14 cellular contexts compared by ENCODE assay signal in genomic region chr10:77007836-77008235, GRCh38.
DNase-seq lines count a peak whose midpoint lies in the region; ATAC-seq, FAIRE-seq and TF ChIP-seq lines count a peak whose summit lies in the region.
"Had no signal": no experiment of that assay in that cellular context is flagged by ENCODE, and none has a peak within 500 bp of the region (broad histone marks: within the 10 kb centered on the region; RNA-seq: fewer than 3 reads in every experiment).

No MANE protein-coding gene starts in this region.

- no peaks in the 10 kb centered on the region for H3K9me3 ChIP-seq in GM12878 (replicated peaks; ENCODE audit: control insufficient read depth, insufficient read depth, low read length)
- H3K9me3 ChIP-seq in heart right ventricle: peaks cover 0 to 6% (median 0%) of the 10 kb centered on the region in 11 donors
- H3K9me3 ChIP-seq: ovary had no signal

- CTCF ChIA-PET in GM12878 (lab: Yijun Ruan, JAX): interaction anchor here (0.6 to 1.9 kb wide), 7 partner anchors 11 to 1130 kb away, joined by 3 to 12 read pairs (median 3); no protein-coding TSS in a partner anchor

- FAIRE-seq in GM12878 (lab: Jason Lieb, UNC): no peak
- FAIRE-seq in H54 (lab: Jason Lieb, UNC): no peak
- FAIRE-seq: frontal cortex had no signal

- in situ Hi-C loops in GM12878 (cut with MboI): no loop called here

- H3K9ac ChIP-seq in GM12878 (ENCODE audit: control insufficient read depth, insufficient read depth, low read length): no peak overlapping the region

- H4K20me1 ChIP-seq in GM12878 (ENCODE audit: control insufficient read depth, insufficient read depth): no peaks in the 10 kb centered on the region

- H3K36me3 ChIP-seq in GM12878 (ENCODE audit: control insufficient read depth in 2 of 2, insufficient read depth in 2 of 2, low read length in 1 of 2): no peaks in the 10 kb centered on the region
- H3K36me3 ChIP-seq in heart right ventricle: no peaks in the 10 kb centered on the region
- H3K36me3 ChIP-seq: ovary had no signal

- no peaks in the 10 kb centered on the region for H3K4me1 ChIP-seq in GM12878 (ENCODE audit: control insufficient read depth, insufficient read depth, low read length)
- H3K4me1 ChIP-seq in heart right ventricle: peaks cover 0 to 19% (median 8%) of the 10 kb centered on the region in 9 donors

- RAD21 ChIA-PET in GM12878 (lab: Charles Lee; ENCODE audit: unreplicated experiment): interaction anchor here (1.2 to 1.9 kb wide), 3 partner anchors 20 to 31 kb away, joined by 4 to 6 read pairs (median 5); no protein-coding TSS in a partner anchor

- WGBS in GM12878 (ENCODE audit: insufficient coverage, insufficient replicate concordance, low lambda C conversion rate, missing lambda C conversion rate): 3% methylated on average over 5 of the region's 5 CpGs
- WGBS in heart right ventricle, 2 donors: 72 to 83% methylated on average over 5 of the region's 5 CpGs

- TF ChIP-seq CTCF in GM12878 (IDR thresholded peaks at IDR 0.05 in 2 of 3, conservative IDR thresholded peaks at IDR 0.05 in 1 of 3; ENCODE audit: control insufficient read depth in 2 of 3, extremely low read depth in 1 of 3, insufficient read depth in 1 of 3, low read depth in 3 of 3, low read length in 3 of 3) (no peak), dorsolateral prefrontal cortex (IDR thresholded peaks at IDR 0.05 in 54 of 56, conservative IDR thresholded peaks at IDR 0.05 in 2 of 56; ENCODE audit: low read depth in 1 of 56, partially characterized antibody in 56 of 56) (no peak), heart right ventricle (IDR thresholded peaks at IDR 0.05) (no peak)

- no peak for DNase-seq in GM12878 (ENCODE audit: low read depth, low spot score)
- DNase-seq in dorsolateral prefrontal cortex: no peak
- no peak for DNase-seq in heart right ventricle
- no peak for DNase-seq in activated CD4-positive, alpha-beta T cell treated with anti-CD3 and anti-CD28 coated beads, Interleukin-2, amount 50 U/mL, for 48 hours
- no peak for DNase-seq in H54 (ENCODE audit: insufficient read length, low spot score)
- DNase-seq: CD4-positive, alpha-beta T cell; NCI-H1436; ovary; stimulated activated CD4-positive, alpha-beta T cell treated with anti-CD3 and anti-CD28 coated beads, Interleukin-1b, Interleukin-23, amount 100 ng/mL, for 48 hours had no signal

- no peak overlapping the region for H2AFZ ChIP-seq in GM12878 (ENCODE audit: control insufficient read depth, low read depth, low read length)

- no TSS peak for BruUV-seq in GM12878 (replicated peaks; lab: Mats Ljungman, UMichigan)

- H3K4me2 ChIP-seq in GM12878 (ENCODE audit: control insufficient read depth, insufficient read depth): no peak overlapping the region

- ATAC-seq in GM18861 (IDR thresholded peaks at IDR 0.05; ENCODE audit: unreplicated experiment) (peak; percentile 79), GM21423 (IDR thresholded peaks at IDR 0.05; ENCODE audit: unreplicated experiment) (peak; percentile 74), HG03064 (IDR thresholded peaks at IDR 0.05; ENCODE audit: low read depth, unreplicated experiment) (peak; percentile 70), GM12878 (peak; percentile 87), heart right ventricle (no peak)
- ATAC-seq: left lobe of liver had no signal

- TF ChIP-seq EP300 in GM12878 (IDR thresholded peaks at IDR 0.05; ENCODE audit: borderline replicate concordance in 1 of 2, control insufficient read depth in 1 of 2, low read depth in 2 of 2, low read length in 2 of 2): no peak

- H3K79me2 ChIP-seq in GM12878 (ENCODE audit: control insufficient read depth, insufficient read depth, low read length): no peaks in the 10 kb centered on the region

- H3K4me3 ChIP-seq in GM12878 (no peak overlapping the region), dorsolateral prefrontal cortex (no peak overlapping the region), heart right ventricle (no peak overlapping the region)
- H3K4me3 ChIP-seq: ovary had no signal

- H3K27ac ChIP-seq in GM12878 (ENCODE audit: control insufficient read depth, insufficient read depth): no peak overlapping the region
- H3K27ac ChIP-seq in dorsolateral prefrontal cortex: no peak overlapping the region
- no peak overlapping the region for H3K27ac ChIP-seq in heart right ventricle
- H3K27ac ChIP-seq: ovary had no signal

- H3K27me3 ChIP-seq in GM12878 (replicated peaks in 1 of 2; ENCODE audit: control insufficient read depth in 2 of 2, insufficient read depth in 2 of 2, low read length in 1 of 2) (no peaks in the 10 kb centered on the region), dorsolateral prefrontal cortex (no peaks in the 10 kb centered on the region), heart right ventricle (no peaks in the 10 kb centered on the region)
- H3K27me3 ChIP-seq: ovary had no signal

- POLR2A ChIA-PET in GM12878 (lab: Charles Lee): no interaction called here

- intact Hi-C loops in GM12878 (cut with micrococcal nuclease; ENCODE audit: unreplicated experiment): loop anchor here (5.0 kb wide), 1 partner anchor 104 kb away; no protein-coding TSS in a partner anchor
- intact Hi-C loops in dorsolateral prefrontal cortex (cut with DNase I): no loop called here
- intact Hi-C loops in heart right ventricle (cut with DNase I): loop anchor here in 4 of 10 donors (5.0 to 10.0 kb wide), 5 partner anchors 99 to 1603 kb away; partner anchors contain the start of gene ZNF503 (in 1 of the 4)

- TF ChIP-seq POLR2A in GM12878 (IDR thresholded peaks at IDR 0.05; ENCODE audit: low read depth, low read length) (no peak), H54 (IDR thresholded peaks at IDR 0.05; ENCODE audit: low read depth, low read length) (no peak)

- no peak for TF ChIP-seq RAD21 in GM12878 (IDR thresholded peaks at IDR 0.05; ENCODE audit: insufficient read depth, low read depth, low read length)

- SMC1A ChIA-PET in GM12878 (lab: Charles Lee; ENCODE audit: uncharacterized antibody, unreplicated experiment): interaction anchor here (0.7 to 1.8 kb wide), 10 partner anchors 8 to 101 kb away, joined by 3 to 5 read pairs (median 3); no protein-coding TSS in a partner anchor

TF ChIP-seq in GM12878, 131 proteins besides CTCF, POLR2A, EP300 and RAD21:
- TF ChIP-seq ATF7 (IDR thresholded peaks at IDR 0.05; ENCODE audit: low read depth) (peak; percentile 89), REST (IDR thresholded peaks at IDR 0.05; ENCODE audit: low read depth, low read length) (no peak), NBN (IDR thresholded peaks at IDR 0.05) (no peak), MEF2B (IDR thresholded peaks at IDR 0.05; ENCODE audit: partially characterized antibody, poor library complexity, severe bottlenecking) (peak; percentile 56), ATF2 (IDR thresholded peaks at IDR 0.05; ENCODE audit: low read length) (0 out of 2 replicates have a peak, but pooled peaks have one; percentile 24), CREM (IDR thresholded peaks at IDR 0.05; ENCODE audit: low read depth) (0 out of 2 replicates have a peak, but pooled peaks have one; percentile 11)
TF ChIP-seq in GM12878: peak in this region for 4.

Comparison
In these comparisons a context has a peak if more than half of its experiments do, and no peak if none do; other contexts are left out.
1. ATAC-seq: peak in GM18861 (single experiment), GM21423 (single experiment), HG03064 (single experiment) and GM12878 (single experiment); none in heart right ventricle (0 of 8).